23 cellular contexts compared by ENCODE assay signal in the genomic region with DNA sequence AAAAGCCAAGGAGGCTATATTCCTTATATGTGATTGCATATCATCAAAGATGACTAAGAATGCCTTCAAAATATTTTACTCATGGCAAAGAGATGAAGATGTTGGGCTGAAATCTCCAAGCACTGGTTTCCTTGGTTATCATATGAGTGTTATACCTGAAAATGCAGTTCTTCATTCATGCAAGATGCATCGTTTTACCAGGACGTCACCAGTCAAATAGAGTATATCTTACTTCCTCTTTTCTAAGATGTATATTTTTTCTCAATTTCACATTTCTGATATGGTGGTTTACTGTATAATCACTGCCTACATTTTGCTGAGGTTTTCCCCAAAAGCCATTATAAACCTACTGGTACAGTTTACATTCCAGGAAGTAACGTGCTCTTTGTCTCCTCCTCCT.
"Had no signal": no experiment of that assay in that cellular context is flagged by ENCODE, and none has a peak within 500 bp of the region (broad histone marks: within the 10 kb centered on the region; RNA-seq: fewer than 3 reads in every experiment).

No MANE protein-coding gene starts in this region.

- H3K27me3 ChIP-seq: breast epithelium, colonic mucosa, SJSA1 had no signal

- H3K27ac ChIP-seq: breast epithelium, colonic mucosa, SJSA1 had no signal

- ATAC-seq: activated CD4-positive, CD25-positive, alpha-beta regulatory T cell treated with anti-CD3 and anti-CD28 coated beads, Interleukin-2, amount 50 U/mL, for 24 hours; activated CD8-positive, alpha-beta T cell treated with anti-CD3 and anti-CD28 coated beads, Interleukin-2, amount 10 ng/mL, durations not matched to agents 7 days and 5 days; Panc1; SK-N-SH treated with all-trans-retinoic acid at 6 μM for 48 hours had no signal

- H3K9me3 ChIP-seq: breast epithelium, colonic mucosa, SJSA1 had no signal

- DNase-seq: activated CD4-positive, alpha-beta T cell treated with anti-CD3 and anti-CD28 coated beads for 4 hours; activated CD8-positive, alpha-beta memory T cell treated with anti-CD3 and anti-CD28 coated beads, Interleukin-2, amount 50 U/mL, for 48 hours; activated CD8-positive, alpha-beta T cell treated with anti-CD3 and anti-CD28 coated beads, Interleukin-2, amount 10 ng/mL, durations not matched to agents 7 days and 5 days; activated naive CD4-positive, alpha-beta T cell treated with anti-CD3 and anti-CD28 coated beads, Interleukin-2, amount 50 U/mL, for 16 hours; activated T-cell treated with anti-CD3 and anti-CD28 coated beads, Interleukin-2, amount 50 U/mL, for 1 hour; aorta; caudate nucleus; colonic mucosa; KG1; NCI-H1048; NCI-H146; NCI-H187 treated with DMSO at 0.1 percent for 48 hours; NCI-H2081 treated with DMSO at 0.1 percent for 48 hours; NCI-H226; NCI-H526; NCI-H82; NK-92 treated with Interleukin-12 subunit alpha and Interleukin-12 subunit beta, amount 100 ng/mL, for 24 hours; SHP77 had no signal

- H3K4me1 ChIP-seq: breast epithelium, colonic mucosa, SJSA1 had no signal

- H3K4me3 ChIP-seq: breast epithelium, colonic mucosa, SJSA1 had no signal

- H3K36me3 ChIP-seq: breast epithelium, colonic mucosa, SJSA1 had no signal
